In genomic region chr12:88855301-88855700, GRCh38 we compare ENCODE assay signal across 27 cellular contexts.
"Had no signal": no experiment of that assay in that cellular context is flagged by ENCODE, and none has a peak within 500 bp of the region (broad histone marks: within the 10 kb centered on the region; RNA-seq: fewer than 3 reads in every experiment).

No MANE protein-coding gene starts in this region.

- H3K36me3 ChIP-seq: brain microvascular endothelial cell, heart left ventricle, left lung, thyroid gland, upper lobe of right lung had no signal

- H3K9me3 ChIP-seq: thyroid gland, upper lobe of right lung had no signal

- H3K4me3 Mint-ChIP-seq: activated CD4-positive, alpha-beta T cell treated with anti-CD3 and anti-CD28 coated beads for 36 hours; activated T-cell treated with anti-CD3 and anti-CD28 coated beads, Interleukin-2, amount 50 U/mL, for 24 hours; activated T-helper 17 cell treated with anti-CD3 and anti-CD28 coated beads, Interleukin-2, amount 50 U/mL, for 72 hours; mesothelial cell of epicardium; natural killer cell; stimulated activated naive CD8-positive, alpha-beta T cell treated with anti-CD3 and anti-CD28 coated beads, Interleukin-15, Interleukin-2, amounts not matched to agents 100 ng/mL and 50 ng/mL, for 24 hours; T-helper 1 cell treated with Interleukin-12 subunit alpha and Interleukin-12 subunit beta and Interleukin-4 antibody, amounts not matched to agents 30 μg/mL and 1 μg/mL, for 36 hours; WTC11 had no signal

- ATAC-seq: activated CD4-positive, alpha-beta T cell treated with anti-CD3 and anti-CD28 coated beads for 36 hours; activated naive CD4-positive, alpha-beta T cell treated with anti-CD3 and anti-CD28 coated beads, Interleukin-2, amount 50 U/mL, for 72 hours; activated T-helper 17 cell treated with anti-CD3 and anti-CD28 coated beads, Interleukin-2, amount 50 U/mL, for 72 hours; esophagus mucosa; heart left ventricle; left lung; natural killer cell; upper lobe of right lung; WTC11 had no signal

- H3K9me3 Mint-ChIP-seq: activated T-cell treated with anti-CD3 and anti-CD28 coated beads, Interleukin-2, amount 50 U/mL, for 24 hours; stimulated activated naive CD8-positive, alpha-beta T cell treated with anti-CD3 and anti-CD28 coated beads, Interleukin-15, Interleukin-2, amounts not matched to agents 100 ng/mL and 50 ng/mL, for 24 hours had no signal

- H3K27me3 Mint-ChIP-seq: activated T-cell treated with anti-CD3 and anti-CD28 coated beads, Interleukin-2, amount 50 U/mL, for 24 hours; activated T-helper 17 cell treated with anti-CD3 and anti-CD28 coated beads, Interleukin-2, amount 50 U/mL, for 72 hours; progenitor cell of endocrine pancreas; stimulated activated naive CD8-positive, alpha-beta T cell treated with anti-CD3 and anti-CD28 coated beads, Interleukin-15, Interleukin-2, amounts not matched to agents 100 ng/mL and 50 ng/mL, for 24 hours had no signal

- H3K36me3 Mint-ChIP-seq: activated naive CD4-positive, alpha-beta T cell treated with anti-CD3 and anti-CD28 coated beads, Interleukin-2, amount 50 U/mL, for 72 hours; natural killer cell had no signal

- H3K27me3 ChIP-seq: brain microvascular endothelial cell, heart left ventricle, left lung, thyroid gland, upper lobe of right lung had no signal

- H3K4me1 ChIP-seq: heart left ventricle, left lung, thyroid gland, upper lobe of right lung had no signal

- DNase-seq: activated CD4-positive, alpha-beta T cell treated with anti-CD3 and anti-CD28 coated beads for 36 hours; activated CD4-positive, alpha-beta T cell treated with anti-CD3 and anti-CD28 coated beads, Interleukin-2, amount 50 U/mL, for 4 hours; activated CD8-positive, alpha-beta memory T cell treated with anti-CD3 and anti-CD28 coated beads for 24 hours; activated CD8-positive, alpha-beta memory T cell treated with anti-CD3 and anti-CD28 coated beads, Interleukin-2, amount 50 U/mL, for 4 hours; activated T-cell treated with anti-CD3 and anti-CD28 coated beads, Interleukin-2, amount 50 U/mL, for 24 hours; aorta; caudate nucleus; effector memory CD4-positive, alpha-beta T cell; natural killer cell; retina; stimulated activated CD4-positive, alpha-beta T cell treated with anti-CD3 and anti-CD28 coated beads, Interleukin-1b, Interleukin-23, amount 100 ng/mL, for 48 hours; substantia nigra; T1000; thyroid gland; upper lobe of right lung had no signal

- H3K27ac Mint-ChIP-seq: activated CD4-positive, alpha-beta T cell treated with anti-CD3 and anti-CD28 coated beads for 36 hours; activated naive CD4-positive, alpha-beta T cell treated with anti-CD3 and anti-CD28 coated beads, Interleukin-2, amount 50 U/mL, for 72 hours; activated T-cell treated with anti-CD3 and anti-CD28 coated beads, Interleukin-2, amount 50 U/mL, for 24 hours; activated T-helper 17 cell treated with anti-CD3 and anti-CD28 coated beads, Interleukin-2, amount 50 U/mL, for 72 hours; natural killer cell; progenitor cell of endocrine pancreas; stimulated activated naive CD8-positive, alpha-beta T cell treated with anti-CD3 and anti-CD28 coated beads, Interleukin-15, Interleukin-2, amounts not matched to agents 100 ng/mL and 50 ng/mL, for 24 hours; T-helper 1 cell treated with Interleukin-12 subunit alpha and Interleukin-12 subunit beta and Interleukin-4 antibody, amounts not matched to agents 30 μg/mL and 1 μg/mL, for 36 hours; WTC11 had no signal

- H3K4me3 ChIP-seq: heart left ventricle, left lung, lung, thyroid gland, upper lobe of right lung had no signal

- H3K4me1 Mint-ChIP-seq: activated CD4-positive, alpha-beta T cell treated with anti-CD3 and anti-CD28 coated beads for 36 hours; activated T-helper 17 cell treated with anti-CD3 and anti-CD28 coated beads, Interleukin-2, amount 50 U/mL, for 72 hours; natural killer cell; WTC11 had no signal

- H3K27ac ChIP-seq: heart left ventricle, left lung, thyroid gland, upper lobe of right lung had no signal
